In genomic region chr6:38239719-38240451, GRCh38 we compare ENCODE assay signal across 11 cellular contexts.
DNase-seq lines count a peak whose midpoint lies in the region; ATAC-seq and TF ChIP-seq lines count a peak whose summit lies in the region.
"Had no signal": no experiment of that assay in that cellular context is flagged by ENCODE, and none has a peak within 500 bp of the region (broad histone marks: within the 10 kb centered on the region; RNA-seq: fewer than 3 reads in every experiment).

No MANE protein-coding gene starts in this region.

- H3K9me1 ChIP-seq in IMR-90 (ENCODE audit: insufficient read depth, low read length) = peaks cover 5% of the 10 kb centered on the region

- no peaks in the 10 kb centered on the region for H3K36me3 ChIP-seq in IMR-90 (ENCODE audit: control insufficient read depth, insufficient read depth, low read length)
- H3K36me3 ChIP-seq in Karpas-422 (ENCODE audit: insufficient read depth, low read length) = no peaks in the 10 kb centered on the region

- H3K27me3 ChIP-seq in IMR-90 (ENCODE audit: control insufficient read depth, insufficient read depth, low read length) (no peaks in the 10 kb centered on the region), Karpas-422 (ENCODE audit: low read length) (no peaks in the 10 kb centered on the region; the same call in 1 of the 2 replicates)

- no peaks in the 10 kb centered on the region for H3K79me2 ChIP-seq in Karpas-422 (ENCODE audit: low read length)

- peak overlapping the region; percentile 1; the same call in 1 of the 2 replicates for H3K23ac ChIP-seq in IMR-90 (ENCODE audit: low read depth, low read length)

- H3K9me2 ChIP-seq in Karpas-422 (replicated peaks; ENCODE audit: insufficient read depth, low read length) = no peaks in the 10 kb centered on the region

- dilution Hi-C loops in IMR-90 (cut with HindIII; ENCODE audit: low sequenced_read_pairs, unreplicated experiment) = no loop called here

- CTCF ChIA-PET in IMR-90 (lab: Yijun Ruan, JAX) = interaction anchor here (0.8 kb wide), 1 partner anchor 21 kb away, joined by 3 read pairs; no protein-coding TSS in a partner anchor

- no peak overlapping the region for H3K4me2 ChIP-seq in IMR-90 (ENCODE audit: low read depth, low read length)
- no peak overlapping the region for H3K4me2 ChIP-seq in Karpas-422 (ENCODE audit: low read depth, low read length, poor library complexity, severe bottlenecking)

- H2AK9ac ChIP-seq in IMR-90 (replicated peaks; ENCODE audit: low read depth, low read length, poor library complexity) = peak overlapping the region; percentile 59

- H4K91ac ChIP-seq in IMR-90 (ENCODE audit: insufficient read depth, low read depth, low read length) = no peak overlapping the region

- no peak overlapping the region for H2AK5ac ChIP-seq in IMR-90 (ENCODE audit: low read depth, low read length)

- H2BK5ac ChIP-seq in IMR-90 (ENCODE audit: low read depth, low read length, poor library complexity, severe bottlenecking) = no peak overlapping the region

- H3K9ac ChIP-seq in IMR-90 (ENCODE audit: low read depth, low read length) (no peak overlapping the region), Karpas-422 (ENCODE audit: low read length) (no peak overlapping the region)

- peak overlapping the region; percentile 24; the same call in 1 of the 3 replicates for H2BK15ac ChIP-seq in IMR-90 (ENCODE audit: low read depth, low read length)

- H4K5ac ChIP-seq in IMR-90 (ENCODE audit: low read depth, low read length) = no peak overlapping the region

- DNase-seq in GM04503 (ENCODE audit: low read depth) = peak; percentile 43
- peak; percentile 72 for DNase-seq in IMR-90
- DNase-seq in T1000 (lab: John Stamatoyannopoulos, UW) = peak; percentile 15
- DNase-seq in hepatic stellate cell (ENCODE audit: low spot score) = peak; percentile 32
- DNase-seq in NCI-H526 (lab: John Stamatoyannopoulos, UW) = no peak
- no peak for DNase-seq in Karpas-422
- no peak for DNase-seq in DMS114 treated with DMSO at 0.1 percent for 48 hours (lab: John Stamatoyannopoulos, UW; ENCODE audit: unreplicated experiment)
- DNase-seq in KBM-7 = no peak
- DNase-seq: activated CD4-positive, alpha-beta T cell treated with anti-CD3 and anti-CD28 coated beads for 36 hours; RPMI8226; stimulated activated naive CD4-positive, alpha-beta T cell treated with Interleukin-2 at 50 U/mL for 16 hours had no signal

- TF ChIP-seq RAD21 in IMR-90 (IDR thresholded peaks at IDR 0.05; ENCODE audit: low read length) = no peak

- POLR2A ChIA-PET in IMR-90 (lab: Charles Lee; ENCODE audit: unreplicated experiment) = no interaction called here

- H3K27ac ChIP-seq in IMR-90 (ENCODE audit: insufficient read depth, low read length) (no peak overlapping the region), Karpas-422 (ENCODE audit: low read length) (no peak overlapping the region)

- peak overlapping the region; percentile 5 for H3K14ac ChIP-seq in IMR-90 (replicated peaks; ENCODE audit: low read depth, low read length)

- no CpG with 5 or more reads among the region's 5 CpGs for WGBS in IMR-90 (ENCODE audit: extremely low coverage in 2 of 2, insufficient read length in 1 of 2), 2 experiments

- no peaks in the 10 kb centered on the region for H3K79me1 ChIP-seq in IMR-90 (ENCODE audit: low read depth in 1 of 2, low read length in 2 of 2)

- intact Hi-C loops in IMR-90 (cut with micrococcal nuclease) = no loop called here

- no peak overlapping the region for H3K18ac ChIP-seq in IMR-90 (ENCODE audit: low read depth, low read length)

- peak overlapping the region; percentile 63; the same call in 1 of the 2 replicates for H2BK120ac ChIP-seq in IMR-90 (ENCODE audit: low read depth, low read length)

- H3K9me3 ChIP-seq in IMR-90 (ENCODE audit: control insufficient read depth, insufficient read depth, low read length) = no peaks in the 10 kb centered on the region
- H3K9me3 ChIP-seq in Karpas-422 (ENCODE audit: low read length) = no peaks in the 10 kb centered on the region

- ATAC-seq in IMR-90 (ENCODE audit: low read depth) = peak; percentile 81
- ATAC-seq: activated CD4-positive, alpha-beta T cell treated with anti-CD3 and anti-CD28 coated beads for 36 hours had no signal

- H3K4ac ChIP-seq in IMR-90 (ENCODE audit: low read depth, low read length) = peak overlapping the region; percentile 46; the same call in 1 of the 2 replicates

- no peak overlapping the region; a peak in 1 of 4 replicates for H4K8ac ChIP-seq in IMR-90 (ENCODE audit: low read depth in 2 of 2, low read length in 2 of 2)

- no peak for TF ChIP-seq POLR2A in IMR-90 (IDR thresholded peaks at IDR 0.05; ENCODE audit: low read depth, low read length)

- peak overlapping the region; percentile 15; the same call in 1 of the 2 replicates for H2BK20ac ChIP-seq in IMR-90 (ENCODE audit: low read depth, low read length)

- H4K20me1 ChIP-seq in IMR-90 (ENCODE audit: insufficient read depth, low read length) = no peaks in the 10 kb centered on the region; the same call in 1 of the 2 replicates
- peaks cover 3% of the 10 kb centered on the region; the same call in 1 of the 2 replicates for H4K20me1 ChIP-seq in Karpas-422 (ENCODE audit: insufficient read depth, low read depth, low read length)

- TF ChIP-seq CTCF in IMR-90 (conservative IDR thresholded peaks at IDR 0.05; ENCODE audit: low read depth, low read length) = no peak

- H3K56ac ChIP-seq in IMR-90 (ENCODE audit: extremely low read depth, insufficient read depth, low read length) = no peak overlapping the region

- no TSS peak for BruUV-seq in IMR-90 (replicated peaks; lab: Mats Ljungman, UMichigan)

- in situ Hi-C loops in IMR-90 (cut with MboI; ENCODE audit: low sequenced_read_pairs) = no loop called here
- in situ Hi-C loops in KBM-7 (cut with MboI; ENCODE audit: low pct_unique_long_range_greater_than_20kb, low sequenced_read_pairs) = no loop called here

- H2AFZ ChIP-seq in IMR-90 (replicated peaks; ENCODE audit: low read length, poor library complexity) = peak overlapping the region; percentile 59
- no peak overlapping the region for H2AFZ ChIP-seq in Karpas-422 (ENCODE audit: low read length)

- H3K4me1 ChIP-seq in IMR-90 (ENCODE audit: control insufficient read depth, insufficient read depth, low read length) = peaks cover 5% of the 10 kb centered on the region
- peaks cover 14% of the 10 kb centered on the region for H3K4me1 ChIP-seq in Karpas-422 (ENCODE audit: low read length)

- H3K4me3 ChIP-seq in IMR-90 (ENCODE audit: insufficient read depth, low read depth, low read length) (no peak overlapping the region), Karpas-422 (ENCODE audit: low read length) (no peak overlapping the region)

TF ChIP-seq in IMR-90, 13 proteins besides CTCF, POLR2A, EP300 and RAD21:
- no peak for TF ChIP-seq USF2 (IDR thresholded peaks at IDR 0.05; ENCODE audit: low read depth, low read length)
- TF ChIP-seq MAZ (IDR thresholded peaks at IDR 0.05; ENCODE audit: borderline replicate concordance, low read depth, low read length) = no peak

Comparison
In these comparisons a context has a peak if more than half of its experiments do, and no peak if none do; other contexts are left out.
1. DNase-seq: peak in GM04503 (single experiment), IMR-90 (single experiment), T1000 (single experiment) and hepatic stellate cell (single experiment); none in NCI-H526 (0 of 2), Karpas-422 (single experiment), DMS114 treated with DMSO at 0.1 percent for 48 hours (single experiment) and KBM-7 (single experiment).